In the genomic region with DNA sequence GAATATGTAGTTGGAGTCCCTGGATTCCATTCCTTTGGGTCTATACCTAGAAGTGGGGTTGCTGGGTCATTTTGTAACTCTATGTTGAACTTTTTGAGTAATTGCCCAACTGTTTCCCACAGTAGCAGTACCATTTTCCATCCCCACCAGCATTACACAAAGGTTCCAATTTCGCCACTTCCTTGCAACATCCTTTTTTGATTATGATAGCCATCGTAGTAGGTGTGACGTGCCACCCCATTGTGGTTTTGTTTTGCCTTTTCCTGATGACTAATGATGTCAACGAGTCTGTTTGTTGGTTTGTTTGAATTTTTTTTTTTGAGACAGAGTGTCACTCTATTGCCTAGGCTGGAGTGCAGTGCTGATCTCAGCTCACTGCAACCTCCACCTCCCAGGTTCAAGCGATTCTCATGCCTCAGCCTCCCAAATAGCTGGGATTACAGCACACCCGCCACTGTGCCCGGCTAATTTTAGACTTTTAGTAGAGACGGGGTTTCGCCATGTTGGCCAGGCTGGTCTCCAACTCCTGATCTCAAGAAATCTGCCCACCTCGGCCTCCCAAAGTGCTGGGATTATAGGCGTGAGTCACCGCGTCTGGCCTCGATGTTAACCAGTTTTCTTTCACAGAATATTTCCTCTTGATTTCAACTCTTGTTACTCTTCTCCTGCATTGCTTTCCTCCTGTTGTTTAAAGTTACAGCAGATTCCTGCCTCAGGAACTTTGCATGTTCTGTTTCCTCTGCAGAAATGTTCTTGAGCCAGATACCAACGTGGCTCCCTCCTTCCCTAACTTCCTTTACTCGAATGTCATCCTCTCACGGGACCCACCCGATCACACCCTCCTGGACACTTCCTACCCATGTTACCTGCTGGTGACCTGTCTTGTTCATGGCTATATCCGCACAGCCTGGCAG, we compare ENCODE assay signal across 10 cellular contexts. TPM values are rescaled to one million over a fixed set of nuclear protein-coding genes. Genes with fewer than 3 reads are reported as not detected.
DNase-seq lines count a peak whose midpoint lies in the region; TF ChIP-seq lines count a peak whose summit lies in the region.
"Had no signal": no experiment of that assay in that cellular context is flagged by ENCODE, and none has a peak within 500 bp of the region (broad histone marks: within the 10 kb centered on the region; RNA-seq: fewer than 3 reads in every experiment).

No MANE protein-coding gene starts in this region.

- peaks cover 5% of the 10 kb centered on the region for H3K27me3 Mint-ChIP-seq in T-helper 1 cell treated with Interleukin-12 subunit alpha and Interleukin-12 subunit beta and Interleukin-4 antibody, amounts not matched to agents 30 μg/mL and 1 μg/mL, for 36 hours (ENCODE audit: low read depth)

- H3K36me3 Mint-ChIP-seq in T-helper 1 cell treated with Interleukin-12 subunit alpha and Interleukin-12 subunit beta and Interleukin-4 antibody, amounts not matched to agents 30 μg/mL and 1 μg/mL, for 36 hours (ENCODE audit: low read depth), result no peaks in the 10 kb centered on the region
- H3K36me3 Mint-ChIP-seq: mesothelial cell of epicardium had no signal

- no peaks in the 10 kb centered on the region for H3K9me2 ChIP-seq in hepatocyte (replicated peaks; ENCODE audit: insufficient read depth)

- peak overlapping the region; percentile 84 for H3K27ac Mint-ChIP-seq in T-helper 1 cell treated with Interleukin-12 subunit alpha and Interleukin-12 subunit beta and Interleukin-4 antibody, amounts not matched to agents 30 μg/mL and 1 μg/mL, for 36 hours
- H3K27ac Mint-ChIP-seq: mesothelial cell of epicardium had no signal

- H3K9me3 Mint-ChIP-seq in T-helper 1 cell treated with Interleukin-12 subunit alpha and Interleukin-12 subunit beta and Interleukin-4 antibody, amounts not matched to agents 30 μg/mL and 1 μg/mL, for 36 hours, result no peaks in the 10 kb centered on the region
- H3K9me3 Mint-ChIP-seq: mesothelial cell of epicardium had no signal

- no peak overlapping the region for H3K4me3 Mint-ChIP-seq in T-helper 1 cell treated with Interleukin-12 subunit alpha and Interleukin-12 subunit beta and Interleukin-4 antibody, amounts not matched to agents 30 μg/mL and 1 μg/mL, for 36 hours
- H3K4me3 Mint-ChIP-seq: mesothelial cell of epicardium had no signal

- peaks cover 8% of the 10 kb centered on the region for H3K4me1 ChIP-seq in hepatocyte (ENCODE audit: insufficient read depth)

- WGBS in hepatocyte (ENCODE audit: low lambda C conversion rate, missing lambda C conversion rate), result 85% methylated on average over 19 of the region's 19 CpGs

- no peaks in the 10 kb centered on the region for H4K20me1 ChIP-seq in hepatocyte (ENCODE audit: insufficient read depth, poor library complexity, severe bottlenecking)

- H3K4me2 ChIP-seq in hepatocyte, result no peak overlapping the region

- peaks cover 14% of the 10 kb centered on the region for H3K4me1 Mint-ChIP-seq in T-helper 1 cell treated with Interleukin-12 subunit alpha and Interleukin-12 subunit beta and Interleukin-4 antibody, amounts not matched to agents 30 μg/mL and 1 μg/mL, for 36 hours (ENCODE audit: low read depth)

- DNase-seq in KBM-7 (peak; percentile 45), choroid plexus epithelial cell (ENCODE audit: low read depth) (peak; percentile 34), NCI-H524 treated with DMSO at 0.1 percent for 48 hours (lab: John Stamatoyannopoulos, UW) (no peak), COLO668 (lab: John Stamatoyannopoulos, UW; ENCODE audit: unreplicated experiment) (no peak), hepatocyte (ENCODE audit: low spot score) (no peak)
- DNase-seq in stimulated activated CD4-positive, alpha-beta T cell treated with anti-CD3 and anti-CD28 coated beads, Interleukin-1b, Interleukin-23, amount 100 ng/mL, for 48 hours, result peak; percentile 77

- no peaks in the 10 kb centered on the region for H3K36me3 ChIP-seq in hepatocyte (replicated peaks; ENCODE audit: insufficient read depth, low read depth)
- H3K36me3 ChIP-seq: HAP-1 had no signal

- H3K79me2 ChIP-seq in hepatocyte, result no peaks in the 10 kb centered on the region

- H3K27me3 ChIP-seq in hepatocyte, result no peaks in the 10 kb centered on the region

- no peaks in the 10 kb centered on the region for H3K9me3 ChIP-seq in hepatocyte (ENCODE audit: low read depth)
- H3K9me3 ChIP-seq: HAP-1 had no signal

- no peak overlapping the region for H3K27ac ChIP-seq in hepatocyte
- H3K27ac ChIP-seq: SK-N-MC had no signal

- H3K4me3 ChIP-seq in choroid plexus epithelial cell (ENCODE audit: low read depth, low read length) (no peak overlapping the region), hepatocyte (no peak overlapping the region)
- H3K4me3 ChIP-seq: HAP-1, SK-N-MC had no signal

- H2AFZ ChIP-seq in hepatocyte, result no peak overlapping the region

- in situ Hi-C loops in KBM-7 (cut with MboI; ENCODE audit: low pct_unique_long_range_greater_than_20kb, low sequenced_read_pairs), result no loop called here

- TF ChIP-seq CTCF in choroid plexus epithelial cell (conservative IDR thresholded peaks at IDR 0.05; ENCODE audit: low read depth, low read length) (no peak), hepatocyte (IDR thresholded peaks at IDR 0.05; ENCODE audit: poor library complexity) (no peak)

RNA-seq across cellular contexts. Expression of a gene that starts 3.6 kb away (rescaled TPM):
- total RNA-seq in hepatocyte, result 4.1 and 6.2 TPM in 2 replicates
- polyA plus RNA-seq in hepatocyte, result 10.3 and 10.6 TPM in 2 replicates

RNA-seq across cellular contexts. Expression of a gene that starts 23.5 kb away (rescaled TPM):
- total RNA-seq in hepatocyte, result 39.9 and 44.1 TPM in 2 replicates
- 37.8 and 43.4 TPM in 2 replicates for polyA plus RNA-seq in hepatocyte

RNA-seq across cellular contexts. Expression of a gene that starts 30.0 kb away (rescaled TPM):
- 15.5 and 19.0 TPM in 2 replicates for total RNA-seq in hepatocyte
- polyA plus RNA-seq in hepatocyte, result 55.5 and 60.5 TPM in 2 replicates

RNA-seq across cellular contexts. Expression of a gene that starts 43.1 kb away (rescaled TPM):
- 39.9 and 43.0 TPM in 2 replicates for total RNA-seq in hepatocyte
- 49.7 and 50.5 TPM in 2 replicates for polyA plus RNA-seq in hepatocyte

Comparison
In these comparisons a context has a peak if more than half of its experiments do, and no peak if none do; other contexts are left out.
1. DNase-seq: peak in KBM-7 (single experiment), choroid plexus epithelial cell (single experiment) and stimulated activated CD4-positive, alpha-beta T cell treated with anti-CD3 and anti-CD28 coated beads, Interleukin-1b, Interleukin-23, amount 100 ng/mL, for 48 hours (single experiment); none in NCI-H524 treated with DMSO at 0.1 percent for 48 hours (single experiment), COLO668 (single experiment) and hepatocyte (single experiment).